ENCODE assay signal across 38 cellular contexts in genomic region chr13:34189946-34190345, GRCh38.
"Had no signal": no experiment of that assay in that cellular context is flagged by ENCODE, and none has a peak within 500 bp of the region (broad histone marks: within the 10 kb centered on the region; RNA-seq: fewer than 3 reads in every experiment).

No MANE protein-coding gene starts in this region.

- H3K9me3 Mint-ChIP-seq: activated naive CD4-positive, alpha-beta T cell treated with anti-CD3 and anti-CD28 coated beads, Interleukin-2, amount 10 ng/mL, durations not matched to agents 7 days and 5 days; activated T-cell treated with anti-CD3 and anti-CD28 coated beads, Interleukin-2, amount 50 U/mL, for 4 hours; activated T-helper 1 cell treated with anti-CD3 and anti-CD28 coated beads, Interleukin-12 subunit alpha, Interleukin-12 subunit beta, Interleukin-2, Interleukin-4 antibody, amounts not matched to agents 30 ng/mL and 10 ng/mL and 1 ng/mL, durations not matched to agents 14 hours and 24 hours and 36 hours had no signal

- H3K27me3 Mint-ChIP-seq: activated naive CD4-positive, alpha-beta T cell treated with anti-CD3 and anti-CD28 coated beads, Interleukin-2, amount 10 ng/mL, durations not matched to agents 7 days and 5 days; activated naive CD8-positive, alpha-beta T cell treated with anti-CD3 and anti-CD28 coated beads for 36 hours; activated naive CD8-positive, alpha-beta T cell treated with anti-CD3 and anti-CD28 coated beads, Interleukin-2, amount 10 ng/mL, durations not matched to agents 7 days and 5 days; activated T-cell treated with anti-CD3 and anti-CD28 coated beads, Interleukin-2, amount 50 U/mL, for 24 hours; activated T-helper 17 cell treated with anti-CD3 and anti-CD28 coated beads, Interleukin-2, amount 50 U/mL, for 72 hours; brain; central memory CD8-positive, alpha-beta T cell had no signal

- H3K36me3 Mint-ChIP-seq: activated naive CD4-positive, alpha-beta T cell treated with anti-CD3 and anti-CD28 coated beads, Interleukin-2, amount 10 ng/mL, durations not matched to agents 7 days and 5 days; activated naive CD4-positive, alpha-beta T cell treated with anti-CD3 and anti-CD28 coated beads, Interleukin-2, amount 50 U/mL, for 24 hours; activated naive CD8-positive, alpha-beta T cell; activated naive CD8-positive, alpha-beta T cell treated with anti-CD3 and anti-CD28 coated beads for 36 hours; activated naive CD8-positive, alpha-beta T cell treated with anti-CD3 and anti-CD28 coated beads, Interleukin-2, amount 10 ng/mL, durations not matched to agents 7 days and 5 days; brain had no signal

- ATAC-seq: activated naive CD4-positive, alpha-beta T cell treated with anti-CD3 and anti-CD28 coated beads, Interleukin-2, amount 50 U/mL, for 72 hours; activated naive CD8-positive, alpha-beta T cell treated with anti-CD3 and anti-CD28 coated beads, Interleukin-2, amount 50 U/mL, for 24 hours; activated T-cell treated with anti-CD3 and anti-CD28 coated beads, Interleukin-2, amount 50 U/mL, for 4 hours; activated T-cell treated with anti-CD3 and anti-CD28 coated beads, Interleukin-2, amount 50 U/mL, for 72 hours; activated T-helper 17 cell treated with anti-CD3 and anti-CD28 coated beads, Interleukin-2, amount 50 U/mL, for 72 hours; body of pancreas had no signal

- H3K4me3 ChIP-seq: adrenal gland, ascending aorta, body of pancreas, breast epithelium, cardiac muscle cell had no signal

- H3K27me3 ChIP-seq: adrenal gland, ascending aorta, body of pancreas, brain microvascular endothelial cell, breast epithelium, cardiac muscle cell had no signal

- H3K4me1 ChIP-seq: adrenal gland, ascending aorta, body of pancreas, breast epithelium had no signal

- H3K9me3 ChIP-seq: body of pancreas, breast epithelium had no signal

- H3K27ac ChIP-seq: adrenal gland, ascending aorta, body of pancreas, brain microvascular endothelial cell, breast epithelium, cardiac muscle cell had no signal

- H3K4me1 Mint-ChIP-seq: activated naive CD4-positive, alpha-beta T cell treated with anti-CD3 and anti-CD28 coated beads, Interleukin-2, amount 10 ng/mL, durations not matched to agents 7 days and 5 days; activated naive CD4-positive, alpha-beta T cell treated with anti-CD3 and anti-CD28 coated beads, Interleukin-2, amount 50 U/mL, for 24 hours; activated naive CD8-positive, alpha-beta T cell treated with anti-CD3 and anti-CD28 coated beads for 36 hours; activated naive CD8-positive, alpha-beta T cell treated with anti-CD3 and anti-CD28 coated beads, Interleukin-2, amount 10 ng/mL, durations not matched to agents 7 days and 5 days; activated naive CD8-positive, alpha-beta T cell treated with anti-CD3 and anti-CD28 coated beads, Interleukin-2, amount 50 U/mL, for 24 hours; activated T-helper 17 cell treated with anti-CD3 and anti-CD28 coated beads, Interleukin-2, amount 50 U/mL, for 72 hours; central memory CD8-positive, alpha-beta T cell had no signal

- H3K27ac Mint-ChIP-seq: activated naive CD4-positive, alpha-beta T cell treated with anti-CD3 and anti-CD28 coated beads for 36 hours; activated naive CD4-positive, alpha-beta T cell treated with anti-CD3 and anti-CD28 coated beads, Interleukin-2, amount 10 ng/mL, durations not matched to agents 7 days and 5 days; activated naive CD4-positive, alpha-beta T cell treated with anti-CD3 and anti-CD28 coated beads, Interleukin-2, amount 50 U/mL, for 24 hours; activated naive CD4-positive, alpha-beta T cell treated with anti-CD3 and anti-CD28 coated beads, Interleukin-2, amount 50 U/mL, for 72 hours; activated naive CD8-positive, alpha-beta T cell; activated naive CD8-positive, alpha-beta T cell treated with anti-CD3 and anti-CD28 coated beads for 36 hours; activated naive CD8-positive, alpha-beta T cell treated with anti-CD3 and anti-CD28 coated beads, Interleukin-2, amount 10 ng/mL, durations not matched to agents 7 days and 5 days; activated naive CD8-positive, alpha-beta T cell treated with anti-CD3 and anti-CD28 coated beads, Interleukin-2, amount 50 U/mL, for 24 hours; activated T-cell treated with anti-CD3 and anti-CD28 coated beads, Interleukin-2, amount 50 U/mL, for 24 hours; activated T-cell treated with anti-CD3 and anti-CD28 coated beads, Interleukin-2, amount 50 U/mL, for 72 hours; activated T-helper 1 cell treated with anti-CD3 and anti-CD28 coated beads, Interleukin-12 subunit alpha, Interleukin-12 subunit beta, Interleukin-2, Interleukin-4 antibody, amounts not matched to agents 30 ng/mL and 10 ng/mL and 1 ng/mL, durations not matched to agents 14 hours and 24 hours and 36 hours; activated T-helper 17 cell treated with anti-CD3 and anti-CD28 coated beads, Interleukin-2, amount 50 U/mL, for 72 hours; activated T-helper 2 cell treated with anti-CD3 and anti-CD28 coated beads, Interferon-gamma antibody, Interleukin-2, Interleukin-4, amounts not matched to agents 10 μg/mL and 5 μg/mL and 100 μg/mL, durations not matched to agents 14 hours and 24 hours and 36 hours; brain had no signal

- DNase-seq: activated effector memory CD4-positive, alpha-beta T cell treated with anti-CD3 and anti-CD28 coated beads, Interleukin-2, amount 50 U/mL, for 16 hours; activated effector memory CD4-positive, alpha-beta T cell treated with Interleukin-2 at 50 U/mL for 16 hours; activated gamma-delta T cell; activated gamma-delta T cell treated with Interleukin-2 at 50 U/mL for 16 hours; activated naive CD4-positive, alpha-beta T cell; activated naive CD4-positive, alpha-beta T cell treated with anti-CD3 and anti-CD28 coated beads for 36 hours; activated naive CD4-positive, alpha-beta T cell treated with anti-CD3 and anti-CD28 coated beads, Interleukin-2, amount 10 ng/mL, durations not matched to agents 7 days and 5 days; activated naive CD4-positive, alpha-beta T cell treated with anti-CD3 and anti-CD28 coated beads, Interleukin-2, amount 50 U/mL, for 16 hours; activated naive CD4-positive, alpha-beta T cell treated with Interleukin-2 at 50 U/mL for 16 hours; activated naive CD8-positive, alpha-beta T cell treated with anti-CD3 and anti-CD28 coated beads for 36 hours; activated naive CD8-positive, alpha-beta T cell treated with anti-CD3 and anti-CD28 coated beads, Interleukin-2, amount 10 ng/mL, durations not matched to agents 7 days and 5 days; activated naive CD8-positive, alpha-beta T cell treated with anti-CD3 and anti-CD28 coated beads, Interleukin-2, amount 50 U/mL, for 24 hours; activated T-cell treated with anti-CD3 and anti-CD28 coated beads, Interleukin-2, amount 50 U/mL, for 1 hour; activated T-cell treated with anti-CD3 and anti-CD28 coated beads, Interleukin-2, amount 50 U/mL, for 24 hours; activated T-cell treated with anti-CD3 and anti-CD28 coated beads, Interleukin-2, amount 50 U/mL, for 4 hours; activated T-cell treated with anti-CD3 and anti-CD28 coated beads, Interleukin-2, amount 50 U/mL, for 48 hours; activated T-cell treated with anti-CD3 and anti-CD28 coated beads, Interleukin-2, amount 50 U/mL, for 72 hours; adrenal gland; amniotic stem cell; amygdala; anterior cingulate cortex; aorta; body of pancreas; brain microvascular endothelial cell; caudate nucleus; central memory CD4-positive, alpha-beta T cell; cerebellar nuclear complex had no signal

- H3K36me3 ChIP-seq: adrenal gland, ascending aorta, brain microvascular endothelial cell, breast epithelium, cardiac muscle cell had no signal

- H3K4me3 Mint-ChIP-seq: activated naive CD4-positive, alpha-beta T cell treated with anti-CD3 and anti-CD28 coated beads for 36 hours; activated naive CD4-positive, alpha-beta T cell treated with anti-CD3 and anti-CD28 coated beads, Interleukin-2, amount 10 ng/mL, durations not matched to agents 7 days and 5 days; activated naive CD4-positive, alpha-beta T cell treated with anti-CD3 and anti-CD28 coated beads, Interleukin-2, amount 50 U/mL, for 24 hours; activated naive CD8-positive, alpha-beta T cell; activated naive CD8-positive, alpha-beta T cell treated with anti-CD3 and anti-CD28 coated beads for 36 hours; activated naive CD8-positive, alpha-beta T cell treated with anti-CD3 and anti-CD28 coated beads, Interleukin-2, amount 10 ng/mL, durations not matched to agents 7 days and 5 days; activated naive CD8-positive, alpha-beta T cell treated with anti-CD3 and anti-CD28 coated beads, Interleukin-2, amount 50 U/mL, for 24 hours; activated T-cell treated with anti-CD3 and anti-CD28 coated beads, Interleukin-2, amount 50 U/mL, for 24 hours; activated T-cell treated with anti-CD3 and anti-CD28 coated beads, Interleukin-2, amount 50 U/mL, for 4 hours; activated T-cell treated with anti-CD3 and anti-CD28 coated beads, Interleukin-2, amount 50 U/mL, for 72 hours; activated T-helper 1 cell treated with anti-CD3 and anti-CD28 coated beads, Interleukin-12 subunit alpha, Interleukin-12 subunit beta, Interleukin-2, Interleukin-4 antibody, amounts not matched to agents 30 ng/mL and 10 ng/mL and 1 ng/mL, durations not matched to agents 14 hours and 24 hours and 36 hours; activated T-helper 17 cell treated with anti-CD3 and anti-CD28 coated beads, Interleukin-2, amount 50 U/mL, for 72 hours; brain; central memory CD8-positive, alpha-beta T cell had no signal
